ENCODE assay signal across 8 cellular contexts in the genomic region with DNA sequence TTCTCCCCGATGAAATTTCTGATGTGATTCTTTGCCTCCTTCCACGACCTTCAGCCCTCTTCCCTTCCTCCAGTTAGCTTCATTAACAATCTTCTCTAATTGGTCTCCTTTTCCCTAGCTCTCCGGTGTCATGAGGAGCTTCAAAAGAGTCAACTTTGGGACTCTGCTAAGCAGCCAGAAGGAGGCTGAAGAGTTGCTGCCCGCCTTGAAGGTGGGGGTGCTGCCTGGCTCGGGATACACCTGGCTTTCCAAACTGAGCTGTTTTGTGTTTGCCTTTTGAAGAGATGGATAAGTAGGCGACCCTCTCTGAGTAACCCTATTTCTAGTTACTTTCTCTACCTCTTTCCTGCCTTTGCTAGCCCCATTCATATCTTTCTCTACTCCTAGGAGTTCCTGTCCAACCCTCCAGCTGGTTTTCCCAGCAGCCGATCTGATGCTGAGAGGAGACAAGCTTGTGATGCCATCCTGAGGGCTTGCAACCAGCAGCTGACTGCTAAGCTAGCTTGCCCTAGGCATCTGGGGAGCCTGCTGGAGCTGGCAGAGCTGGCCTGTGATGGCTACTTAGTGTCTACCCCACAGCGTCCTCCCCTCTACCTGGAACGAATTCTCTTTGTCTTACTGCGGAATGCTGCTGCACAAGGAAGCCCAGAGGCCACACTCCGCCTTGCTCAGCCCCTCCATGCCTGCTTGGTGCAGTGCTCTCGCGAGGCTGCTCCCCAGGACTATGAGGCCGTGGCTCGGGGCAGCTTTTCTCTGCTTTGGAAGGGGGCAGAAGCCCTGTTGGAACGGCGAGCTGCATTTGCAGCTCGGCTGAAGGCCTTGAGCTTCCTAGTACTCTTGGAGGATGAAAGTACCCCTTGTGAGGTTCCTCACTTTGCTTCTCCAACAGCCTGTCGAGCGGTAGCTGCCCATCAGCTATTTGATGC. TPM values are rescaled to one million over a fixed set of nuclear protein-coding genes. Genes with fewer than 3 reads are reported as not detected.
DNase-seq lines count a peak whose midpoint lies in the region; ATAC-seq and TF ChIP-seq lines count a peak whose summit lies in the region.

No MANE protein-coding gene starts in this region.

- DNase-seq in T-helper 1 cell, result no peak
- no peak for DNase-seq in SJSA1 (ENCODE audit: low read depth in 1 of 2, low spot score in 2 of 2)
- peak; percentile 4 to 20 for DNase-seq in foreskin keratinocyte
- no peak for DNase-seq in smooth muscle cell (lab: John Stamatoyannopoulos, UW; ENCODE audit: unreplicated experiment)
- no peak for DNase-seq in superior temporal gyrus (ENCODE audit: extremely low spot score)
- DNase-seq in RKO (ENCODE audit: low spot score), result no peak

- WGBS in smooth muscle cell (ENCODE audit: low lambda C conversion rate), result 65% methylated on average over 20 of the region's 20 CpGs

- H3K4me3 ChIP-seq in SJSA1 (peak overlapping the region; percentile 75), smooth muscle cell (peak overlapping the region; percentile 64)

- H3K9me3 ChIP-seq in SJSA1 (replicated peaks) (no peaks in the 10 kb centered on the region), smooth muscle cell (replicated peaks; ENCODE audit: low read depth) (no peaks in the 10 kb centered on the region)

- TF ChIP-seq CTCF in foreskin keratinocyte (conservative IDR thresholded peaks at IDR 0.05), result no peak
- TF ChIP-seq CTCF in smooth muscle cell (IDR thresholded peaks at IDR 0.05; ENCODE audit: borderline replicate concordance, insufficient read depth, poor library complexity, severe bottlenecking), result no peak

- H3K36me3 ChIP-seq in SJSA1 (peaks cover 53% of the 10 kb centered on the region), smooth muscle cell (ENCODE audit: low read depth) (no peaks in the 10 kb centered on the region)

- H3K4me2 ChIP-seq in smooth muscle cell, result peak overlapping the region; percentile 89

- peak overlapping the region; percentile 80 for H2AFZ ChIP-seq in smooth muscle cell (ENCODE audit: low read depth)

- H3K36me3 Mint-ChIP-seq in T-helper 1 cell treated with Interleukin-12 subunit alpha and Interleukin-12 subunit beta and Interleukin-4 antibody, amounts not matched to agents 30 μg/mL and 1 μg/mL, for 36 hours (ENCODE audit: low read depth), result peaks cover 17% of the 10 kb centered on the region

- no peaks in the 10 kb centered on the region for H3F3A ChIP-seq in smooth muscle cell (ENCODE audit: low read depth)

- ATAC-seq in foreskin keratinocyte (no peak), HG02938 (IDR thresholded peaks at IDR 0.05; ENCODE audit: unreplicated experiment) (no peak)

- peak overlapping the region; percentile 95 for H3K27ac Mint-ChIP-seq in T-helper 1 cell treated with Interleukin-12 subunit alpha and Interleukin-12 subunit beta and Interleukin-4 antibody, amounts not matched to agents 30 μg/mL and 1 μg/mL, for 36 hours

- peak overlapping the region; percentile 79 for H3K9ac ChIP-seq in smooth muscle cell (ENCODE audit: low read depth)

- peak overlapping the region; percentile 99 for H3K4me3 Mint-ChIP-seq in T-helper 1 cell treated with Interleukin-12 subunit alpha and Interleukin-12 subunit beta and Interleukin-4 antibody, amounts not matched to agents 30 μg/mL and 1 μg/mL, for 36 hours

- peaks cover 33% of the 10 kb centered on the region for H3K4me1 Mint-ChIP-seq in T-helper 1 cell treated with Interleukin-12 subunit alpha and Interleukin-12 subunit beta and Interleukin-4 antibody, amounts not matched to agents 30 μg/mL and 1 μg/mL, for 36 hours (ENCODE audit: low read depth)

- no peaks in the 10 kb centered on the region for H3K27me3 Mint-ChIP-seq in T-helper 1 cell treated with Interleukin-12 subunit alpha and Interleukin-12 subunit beta and Interleukin-4 antibody, amounts not matched to agents 30 μg/mL and 1 μg/mL, for 36 hours (ENCODE audit: low read depth)

- H3K27ac ChIP-seq in SJSA1 (peak overlapping the region; percentile 74), foreskin keratinocyte (peak overlapping the region; percentile 89), smooth muscle cell (ENCODE audit: low read depth) (peak overlapping the region; percentile 48)

- H3K4me1 ChIP-seq in SJSA1 (replicated peaks) (peaks cover 24% of the 10 kb centered on the region), foreskin keratinocyte (no peaks in the 10 kb centered on the region), smooth muscle cell (ENCODE audit: low read depth) (peaks cover 15% of the 10 kb centered on the region)

- H3K27me3 ChIP-seq in SJSA1 (replicated peaks) (no peaks in the 10 kb centered on the region), foreskin keratinocyte (no peaks in the 10 kb centered on the region), smooth muscle cell (ENCODE audit: low read depth) (no peaks in the 10 kb centered on the region)

- H4K20me1 ChIP-seq in smooth muscle cell (ENCODE audit: low read depth), result no peaks in the 10 kb centered on the region

- peaks cover 5% of the 10 kb centered on the region for H3K79me2 ChIP-seq in smooth muscle cell (ENCODE audit: low read depth)

- no peaks in the 10 kb centered on the region for H3K9me3 Mint-ChIP-seq in T-helper 1 cell treated with Interleukin-12 subunit alpha and Interleukin-12 subunit beta and Interleukin-4 antibody, amounts not matched to agents 30 μg/mL and 1 μg/mL, for 36 hours

RNA-seq across cellular contexts. Expression of gene ESPL1, which starts 0.8 kb away (rescaled TPM):
- total RNA-seq in SJSA1 (2014; rRNA removed; shearing (Covaris generic)), result 20.2 and 28.0 TPM in 2 replicates
- total RNA-seq in foreskin keratinocyte, result 15.0 and 18.7 TPM in 2 replicates
- polyA plus RNA-seq in foreskin keratinocyte, result 6.8 and 8.9 TPM in 2 replicates
- 3.1 and 4.7 TPM in 2 replicates for total RNA-seq in smooth muscle cell
- 2.0 and 3.5 TPM in 2 replicates for polyA plus RNA-seq in smooth muscle cell

RNA-seq across cellular contexts. Expression of gene PFDN5, which starts 26.4 kb away (rescaled TPM):
- total RNA-seq in SJSA1 (2014; rRNA removed; shearing (Covaris generic)), result 450 and 523 TPM in 2 replicates
- total RNA-seq in foreskin keratinocyte (413 and 428 TPM in 2 replicates), smooth muscle cell (416 and 464 TPM in 2 replicates)
- polyA plus RNA-seq in foreskin keratinocyte (615 and 639 TPM in 2 replicates), smooth muscle cell (523 and 540 TPM in 2 replicates)

RNA-seq across cellular contexts. Expression of gene MYG1, which starts 30.6 kb away (rescaled TPM):
- 40.6 and 45.1 TPM in 2 replicates for total RNA-seq in SJSA1 (2014; rRNA removed; shearing (Covaris generic))
- 65.7 and 66.0 TPM in 2 replicates for total RNA-seq in foreskin keratinocyte
- polyA plus RNA-seq in foreskin keratinocyte, result 67.4 and 75.2 TPM in 2 replicates
- total RNA-seq in smooth muscle cell, result 30.8 and 39.1 TPM in 2 replicates
- 56.9 and 60.9 TPM in 2 replicates for polyA plus RNA-seq in smooth muscle cell

RNA-seq across cellular contexts. Expression of gene RARG, which starts 36.9 kb away (rescaled TPM):
- 13.5 and 13.6 TPM in 2 replicates for total RNA-seq in SJSA1 (2014; rRNA removed; shearing (Covaris generic))
- 32.8 and 33.3 TPM in 2 replicates for total RNA-seq in foreskin keratinocyte
- 26.3 and 29.2 TPM in 2 replicates for polyA plus RNA-seq in foreskin keratinocyte
- 19.9 and 21.8 TPM in 2 replicates for total RNA-seq in smooth muscle cell
- 31.3 and 32.9 TPM in 2 replicates for polyA plus RNA-seq in smooth muscle cell

RNA-seq across cellular contexts. Expression of gene AAAS, which starts 52.5 kb away (rescaled TPM):
- 51.8 and 52.0 TPM in 2 replicates for total RNA-seq in SJSA1 (2014; rRNA removed; shearing (Covaris generic))
- total RNA-seq in foreskin keratinocyte (55.8 and 58.5 TPM in 2 replicates), smooth muscle cell (56.8 and 57.3 TPM in 2 replicates)
- polyA plus RNA-seq in foreskin keratinocyte (58.8 and 62.8 TPM in 2 replicates), smooth muscle cell (58.3 and 65.7 TPM in 2 replicates)

Comparison
In these comparisons a context has a peak if more than half of its experiments do, and no peak if none do; other contexts are left out.
1. DNase-seq: peak in foreskin keratinocyte (2 of 2); none in T-helper 1 cell (0 of 5), SJSA1 (0 of 2), smooth muscle cell (single experiment), superior temporal gyrus (single experiment) and RKO (single experiment).
2. Peak in every context shown above with its lines, with median percentiles within 50 percentile points of each other: H3K27ac ChIP-seq.